In the genomic region with DNA sequence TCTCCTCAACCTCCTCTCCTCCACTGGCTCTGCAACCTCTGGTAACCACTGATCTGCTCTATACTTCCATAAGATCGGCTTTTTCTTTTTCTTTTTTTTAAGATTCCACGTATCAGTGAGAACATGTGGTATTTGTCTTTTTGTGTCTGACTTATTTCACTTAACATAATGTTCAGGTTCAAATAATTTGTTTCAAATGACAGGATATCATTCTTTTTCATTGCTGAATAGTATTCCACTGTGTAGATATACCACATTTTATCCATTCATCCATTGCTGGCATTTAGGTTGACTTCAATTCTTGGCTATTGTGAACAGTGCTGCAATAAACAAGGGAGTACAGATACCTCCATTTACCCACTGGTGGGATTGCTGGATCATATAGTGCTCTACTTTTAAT, we compare ENCODE assay signal across 23 cellular contexts. TPM values are rescaled to one million over a fixed set of nuclear protein-coding genes. Genes with fewer than 3 reads are reported as not detected.
DNase-seq lines count a peak whose midpoint lies in the region; ATAC-seq, FAIRE-seq and TF ChIP-seq lines count a peak whose summit lies in the region.
"Had no signal": no experiment of that assay in that cellular context is flagged by ENCODE, and none has a peak within 500 bp of the region (broad histone marks: within the 10 kb centered on the region; RNA-seq: fewer than 3 reads in every experiment).

No MANE protein-coding gene starts in this region.

- no peaks in the 10 kb centered on the region for H3K9me3 ChIP-seq in SK-N-SH
- H3K9me3 ChIP-seq in Panc1 (ENCODE audit: control insufficient read depth, insufficient read depth, low read depth, low read length) = no peaks in the 10 kb centered on the region
- H3K9me3 ChIP-seq in H1 (ENCODE audit: insufficient read depth in 2 of 2, low read depth in 1 of 2, low read length in 1 of 2) = no peaks in the 10 kb centered on the region
- H3K9me3 ChIP-seq: BE2C, HAP-1 had no signal

- H3K27me3 Mint-ChIP-seq in Calu3 (ENCODE audit: unreplicated experiment) = no peaks in the 10 kb centered on the region

- TF ChIP-seq CTCF in SK-N-SH (IDR thresholded peaks at IDR 0.05) (no peak), Calu3 (IDR thresholded peaks at IDR 0.05; ENCODE audit: unreplicated experiment) (no peak), Panc1 (IDR thresholded peaks at IDR 0.05) (no peak), H1 (IDR thresholded peaks at IDR 0.05; ENCODE audit: control extremely low read depth in 1 of 3, insufficient read depth in 1 of 3, low read depth in 1 of 3, low read length in 3 of 3) (no peak)

- no peak overlapping the region for H3K14ac ChIP-seq in H1 (ENCODE audit: insufficient read length)

- no peaks in the 10 kb centered on the region for H3K79me2 ChIP-seq in SK-N-SH (ENCODE audit: insufficient read depth)
- H3K79me2 ChIP-seq in H1 (ENCODE audit: control insufficient read depth in 1 of 2, insufficient read depth in 2 of 2, low read length in 2 of 2) = no peaks in the 10 kb centered on the region

- in situ Hi-C loops in Panc1 (cut with HindIII; ENCODE audit: low pct_unique_long_range_greater_than_20kb, low sequenced_read_pairs) = no loop called here

- H2AFZ ChIP-seq in SK-N-SH (ENCODE audit: low read depth) = no peak overlapping the region
- H2AFZ ChIP-seq in H1 (ENCODE audit: low read length) = no peak overlapping the region
- H2AFZ ChIP-seq: GM23338 had no signal

- DNase-seq in SK-N-SH (no peak), Calu3 (no peak), Panc1 (ENCODE audit: low read depth, low spot score) (no peak), H1 (ENCODE audit: low read depth in 1 of 2, low spot score in 2 of 2) (no peak), NCI-H446 (lab: John Stamatoyannopoulos, UW) (no peak), caudate nucleus (lab: John Stamatoyannopoulos, UW) (no peak)
- no peak for DNase-seq in stimulated activated CD4-positive, alpha-beta T cell treated with anti-CD3 and anti-CD28 coated beads, Interleukin-12 subunit alpha, Interleukin-12 subunit beta, amount 100 ng/mL, for 4 hours
- DNase-seq: ACHN; AML-193; BE2C; CD4-positive, alpha-beta T cell; CD8-positive, alpha-beta memory T cell; DMS153; DND-41 had no signal

- peaks cover 3% of the 10 kb centered on the region for H3K9me3 Mint-ChIP-seq in Calu3 (ENCODE audit: low read depth, unreplicated experiment)

- no peak overlapping the region for H2BK5ac ChIP-seq in H1 (ENCODE audit: low read depth, low read length)

- no peaks in the 10 kb centered on the region for H3K36me3 Mint-ChIP-seq in Calu3 (ENCODE audit: insufficient read depth, unreplicated experiment)

- no peak overlapping the region for H3K23ac ChIP-seq in H1 (ENCODE audit: insufficient read length)

- POLR2A ChIA-PET in SK-N-SH (lab: Yijun Ruan, JAX) (no interaction called here), Panc1 (lab: Charles Lee) (interaction anchor here (0.6 kb wide), 1 partner anchor 13 kb away, joined by 3 read pairs; no protein-coding TSS in a partner anchor), H1 (lab: Charles Lee; ENCODE audit: partially characterized antibody) (interaction anchor here (0.7 to 1.5 kb wide), 5 partner anchors 12 to 73 kb away, joined by 3 to 8 read pairs (median 3); no protein-coding TSS in a partner anchor)

- TF ChIP-seq RAD21 in SK-N-SH (IDR thresholded peaks at IDR 0.05; ENCODE audit: low read length) (no peak), H1 (IDR thresholded peaks at IDR 0.05 in 1 of 2, conservative IDR thresholded peaks at IDR 0.05 in 1 of 2; ENCODE audit: low read depth in 2 of 2, low read length in 2 of 2) (no peak)

- no peaks in the 10 kb centered on the region for H4K20me1 ChIP-seq in SK-N-SH (ENCODE audit: insufficient read depth)
- H4K20me1 ChIP-seq in H1 (replicated peaks in 1 of 2; ENCODE audit: control insufficient read depth in 1 of 2, insufficient read depth in 2 of 2, low read length in 2 of 2) = no peaks in the 10 kb centered on the region

- ATAC-seq in SK-N-SH treated with all-trans-retinoic acid at 6 μM for 48 hours (no peak), Panc1 (no peak)
- ATAC-seq: GM23338 had no signal

- H3K27ac ChIP-seq in SK-N-SH (ENCODE audit: low read depth in 2 of 2, low read length in 1 of 2) (no peak overlapping the region), Panc1 (ENCODE audit: low read length) (no peak overlapping the region), H1 (ENCODE audit: low read depth, low read length) (no peak overlapping the region), caudate nucleus (ENCODE audit: low read depth, low read length) (no peak overlapping the region)
- H3K27ac ChIP-seq: 22Rv1; BLaER1 treated with 17β-estradiol and CSF1 and Interleukin-3, amounts not matched to agents 10 nM and 100 nM had no signal

- no peak overlapping the region for H2BK15ac ChIP-seq in H1 (ENCODE audit: low read length)

- TF ChIP-seq EP300 in SK-N-SH (IDR thresholded peaks at IDR 0.05; ENCODE audit: borderline replicate concordance in 1 of 2, low read depth in 1 of 2, low read length in 1 of 2) (no peak), H1 (IDR thresholded peaks at IDR 0.05; ENCODE audit: borderline replicate concordance in 1 of 2, low read depth in 2 of 2, low read length in 2 of 2) (no peak)

- H3K27ac Mint-ChIP-seq in Calu3 (ENCODE audit: unreplicated experiment) = peak overlapping the region; percentile 67
- H3K27ac Mint-ChIP-seq: CD4-positive, alpha-beta T cell; GM23338 had no signal

- H3K27me3 ChIP-seq in SK-N-SH (ENCODE audit: insufficient read depth) (no peaks in the 10 kb centered on the region), Panc1 (ENCODE audit: control insufficient read depth, insufficient read depth, low read length) (no peaks in the 10 kb centered on the region), H1 (replicated peaks in 1 of 4; ENCODE audit: control insufficient read depth in 3 of 4, extremely low read depth in 1 of 4, insufficient read depth in 3 of 4, low read length in 3 of 4) (no peaks in the 10 kb centered on the region)
- H3K27me3 ChIP-seq: BE2C; BLaER1 treated with 17β-estradiol and CSF1 and Interleukin-3, amounts not matched to agents 10 nM and 100 nM had no signal

- no peak overlapping the region for H3K4me3 Mint-ChIP-seq in Calu3 (ENCODE audit: low read depth, unreplicated experiment)
- H3K4me3 Mint-ChIP-seq: CD14-positive monocyte; CD4-positive, alpha-beta T cell; CD8-positive, alpha-beta memory T cell; GM23338 had no signal

- no peak overlapping the region for H2BK20ac ChIP-seq in H1 (ENCODE audit: low read length)

- H3K4ac ChIP-seq in H1 (replicated peaks; ENCODE audit: insufficient read length, low read depth, low read length) = no peak overlapping the region

- FAIRE-seq in H1 (lab: Jason Lieb, UNC) = no peak
- FAIRE-seq: A204.1, G401.6, H54 had no signal

- H3K23me2 ChIP-seq in H1 (ENCODE audit: low read depth, low read length) = no peaks in the 10 kb centered on the region

- H3K18ac ChIP-seq in H1 (ENCODE audit: extremely low read depth, low read length) = no peak overlapping the region

- TF ChIP-seq POLR2A in H1 (IDR thresholded peaks at IDR 0.05; ENCODE audit: control extremely low read depth in 1 of 2, low read depth in 2 of 2, low read length in 2 of 2) = no peak

- no peak overlapping the region for H3K9ac ChIP-seq in SK-N-SH
- H3K9ac ChIP-seq in H1 (replicated peaks in 1 of 4; ENCODE audit: extremely low read depth in 1 of 4, low read depth in 3 of 4, low read length in 3 of 4) = no peak overlapping the region
- H3K9ac ChIP-seq: BLaER1 treated with 17β-estradiol and CSF1 and Interleukin-3, amounts not matched to agents 10 nM and 100 nM had no signal

- H3K79me1 ChIP-seq in H1 (ENCODE audit: low read depth, low read length) = no peaks in the 10 kb centered on the region

- H3K4me2 ChIP-seq in SK-N-SH (no peak overlapping the region), H1 (ENCODE audit: insufficient read depth in 1 of 2, low read depth in 2 of 2, low read length in 2 of 2) (no peak overlapping the region)
- H3K4me2 ChIP-seq: BLaER1 treated with 17β-estradiol and CSF1 and Interleukin-3, amounts not matched to agents 10 nM and 100 nM; GM23338 had no signal

- H3K4me1 ChIP-seq in SK-N-SH (ENCODE audit: control insufficient read depth in 1 of 2, insufficient read depth in 2 of 2, low read depth in 1 of 2, low read length in 1 of 2) (no peaks in the 10 kb centered on the region; a peak in 1 of 4 replicates), Panc1 (ENCODE audit: control insufficient read depth, insufficient read depth, low read length) (no peaks in the 10 kb centered on the region), H1 (replicated peaks in 1 of 4; ENCODE audit: control insufficient read depth in 3 of 4, insufficient read depth in 4 of 4, low read length in 3 of 4) (peaks cover 0 to 4% (median 0%) of the 10 kb centered on the region in 4 experiments; a peak in 2 of 7 replicates)
- H3K4me1 ChIP-seq: HAP-1 had no signal

- H2BK12ac ChIP-seq in H1 (ENCODE audit: low read depth, low read length) = no peak overlapping the region

- 92% methylated on average over 2 of the region's 2 CpGs for WGBS in SK-N-SH (ENCODE audit: low lambda C conversion rate)
- 90% methylated on average over 2 of the region's 2 CpGs; no CpG with 5 or more reads in 1 of the 2 experiments for WGBS in H1 (ENCODE audit: extremely low coverage in 1 of 2, insufficient coverage in 1 of 2, insufficient read length in 1 of 2, insufficient replicate concordance in 2 of 2, low coverage in 1 of 2, low lambda C conversion rate in 2 of 2, missing lambda C conversion rate in 1 of 2), 2 experiments

- no peak overlapping the region for H4K91ac ChIP-seq in H1 (replicated peaks; ENCODE audit: insufficient read length, low read length)

- H2AK5ac ChIP-seq in H1 (ENCODE audit: low read depth, low read length) = no peak overlapping the region

- H3K36me3 ChIP-seq in SK-N-SH (replicated peaks in 1 of 2; ENCODE audit: control insufficient read depth in 1 of 2, insufficient read depth in 2 of 2, low read length in 1 of 2) (peaks cover 9 to 12% of the 10 kb centered on the region in 2 experiments), Panc1 (ENCODE audit: control insufficient read depth, insufficient read depth, low read length) (no peaks in the 10 kb centered on the region), H1 (ENCODE audit: control insufficient read depth in 2 of 4, insufficient read depth in 4 of 4, low read length in 3 of 4) (peaks cover 0 to 7% (median 2%) of the 10 kb centered on the region in 4 experiments; a peak in 3 of 8 replicates)
- H3K36me3 ChIP-seq: BE2C had no signal

- no peak overlapping the region for H2BK120ac ChIP-seq in H1 (replicated peaks; ENCODE audit: low read depth, low read length)

- H3K9me2 ChIP-seq in SK-N-SH = no peaks in the 10 kb centered on the region

- no peak overlapping the region for H3K4me3 ChIP-seq in SK-N-SH (ENCODE audit: low read depth in 2 of 2, low read length in 1 of 2)
- no peak overlapping the region for H3K4me3 ChIP-seq in Panc1 (ENCODE audit: low read depth in 2 of 2, low read length in 2 of 2)
- H3K4me3 ChIP-seq in H1 (ENCODE audit: extremely low read depth in 1 of 4, insufficient read depth in 2 of 4, low read depth in 3 of 4, low read length in 4 of 4) = no peak overlapping the region
- H3K4me3 ChIP-seq: BLaER1 treated with 17β-estradiol and CSF1 and Interleukin-3, amounts not matched to agents 10 nM and 100 nM; GM23338; HAP-1 had no signal

- no peak overlapping the region for H4K5ac ChIP-seq in H1 (ENCODE audit: insufficient read length, low read depth, low read length)

- H3K4me1 Mint-ChIP-seq in Calu3 (ENCODE audit: low read depth, unreplicated experiment) = no peaks in the 10 kb centered on the region
- H3K4me1 Mint-ChIP-seq: CD8-positive, alpha-beta memory T cell had no signal

- no peak overlapping the region for H3K56ac ChIP-seq in H1 (replicated peaks; ENCODE audit: insufficient read length, low read depth, low read length)

- no TSS peak for BruUV-seq in Calu3 (replicated peaks; lab: Mats Ljungman, UMichigan)
- TSS peak; percentile 58 for BruUV-seq in Panc1 (replicated peaks; lab: Mats Ljungman, UMichigan)

- H3F3A ChIP-seq in SK-N-SH (replicated peaks; ENCODE audit: insufficient read depth) = peaks cover 4% of the 10 kb centered on the region

- H4K8ac ChIP-seq in H1 (ENCODE audit: extremely low read depth, insufficient read depth, low read length) = no peak overlapping the region

- intact Hi-C loops in Calu3 (cut with micrococcal nuclease; ENCODE audit: unreplicated experiment) = no loop called here
- intact Hi-C loops in Panc1 (cut with micrococcal nuclease; ENCODE audit: unreplicated experiment) = no loop called here

- CTCF ChIA-PET in SK-N-SH (lab: Yijun Ruan, JAX) = interaction anchor here (0.9 to 1.8 kb wide), 3 partner anchors 10 to 51 kb away, joined by 3 to 4 read pairs (median 4); a partner anchor contains a TSS
- CTCF ChIA-PET in Calu3 (lab: Charles Lee) = interaction anchor here (1.2 kb wide), 1 partner anchor 52 kb away, joined by 4 read pairs; no protein-coding TSS in a partner anchor
- CTCF ChIA-PET in Panc1 (lab: Charles Lee) = no interaction called here
- CTCF ChIA-PET in H1 (lab: Charles Lee; ENCODE audit: partially characterized antibody) = no interaction called here

RNA-seq across cellular contexts. Expression of a gene that starts 40.5 kb away (rescaled TPM):
- 8.7 and 8.9 TPM in 2 replicates for polyA plus RNA-seq in SK-N-SH (2012; rRNA removed)
- polyA plus RNA-seq in SK-N-SH (2012; cell fraction: cytosol; rRNA removed) = 2.3 and 4.2 TPM in 2 replicates
- polyA plus RNA-seq in SK-N-SH (2012; cell fraction: nucleus; rRNA removed) = 31.2 and 32.9 TPM in 2 replicates
- total RNA-seq in Calu3 (2022) = 10.0 and 11.8 TPM in 2 replicates
- 17.3 TPM for total RNA-seq in Panc1 (2021; ENCODE audit: unreplicated experiment)
- 16.5 TPM for polyA plus RNA-seq in Panc1 (2012; ENCODE audit: insufficient read length)
- 27.9 and 30.2 TPM in 2 replicates for total RNA-seq in H1 (2021; fragmentation: NEBNext Ultra II Directional; extraction: Animal tissue kit (Norgen Biotek cat#: 25700))
- 9.4 and 16.3 TPM in 2 replicates for polyA plus RNA-seq in H1 (2011; rRNA removed)
- 7.6 TPM for polyA plus RNA-seq in H1 (2011; cell fraction: cytosol; rRNA removed)
- polyA plus RNA-seq in H1 (2011; cell fraction: nucleus; rRNA removed) = 23.8 TPM
- polyA plus RNA-seq in H1 (2012, experiment 1 of 2) = 12.5 to 17.8 TPM (median 16.7 TPM) in 4 replicates
- polyA plus RNA-seq in H1 (2012, experiment 2 of 2) = 16.1 TPM
- polyA plus RNA-seq in H1 (2013, experiment 1 of 2) = 13.6 TPM
- polyA plus RNA-seq in H1 (2013, experiment 2 of 2) = 12.7 TPM
- polyA minus RNA-seq in H1 (2011; rRNA and poly(A)+ RNA removed) = 10.2 and 16.9 TPM in 2 replicates
- 16.4 TPM for polyA minus RNA-seq in H1 (2011; cell fraction: cytosol; rRNA and poly(A)+ RNA removed)
- polyA minus RNA-seq in H1 (2011; cell fraction: nucleus; rRNA and poly(A)+ RNA removed) = 22.2 TPM

RNA-seq across cellular contexts. Expression of a gene that starts 46.3 kb away (rescaled TPM):
- polyA plus RNA-seq in SK-N-SH (2012; rRNA removed) = 290 and 360 TPM in 2 replicates
- polyA plus RNA-seq in SK-N-SH (2012; cell fraction: cytosol; rRNA removed) = 355 TPM in 2 replicates
- polyA plus RNA-seq in SK-N-SH (2012; cell fraction: nucleus; rRNA removed) = 242 and 304 TPM in 2 replicates
- total RNA-seq in Calu3 (2022) = 600 and 613 TPM in 2 replicates
- total RNA-seq in Panc1 (2021; ENCODE audit: unreplicated experiment) = 525 TPM
- polyA plus RNA-seq in Panc1 (2012; ENCODE audit: insufficient read length) = 275 TPM
- total RNA-seq in H1 (2021; fragmentation: NEBNext Ultra II Directional; extraction: Animal tissue kit (Norgen Biotek cat#: 25700)) = 413 and 423 TPM in 2 replicates
- polyA plus RNA-seq in H1 (2011; rRNA removed) = 417 and 556 TPM in 2 replicates
- polyA plus RNA-seq in H1 (2011; cell fraction: cytosol; rRNA removed) = 336 TPM
- 245 TPM for polyA plus RNA-seq in H1 (2011; cell fraction: nucleus; rRNA removed)
- 316 to 392 TPM (median 338 TPM) in 4 replicates for polyA plus RNA-seq in H1 (2012, experiment 1 of 2)
- 298 TPM for polyA plus RNA-seq in H1 (2012, experiment 2 of 2)
- 745 TPM for polyA plus RNA-seq in H1 (2013, experiment 1 of 2)
- 748 TPM for polyA plus RNA-seq in H1 (2013, experiment 2 of 2)
- 292 and 323 TPM in 2 replicates for polyA minus RNA-seq in H1 (2011; rRNA and poly(A)+ RNA removed)
- 136 TPM for polyA minus RNA-seq in H1 (2011; cell fraction: cytosol; rRNA and poly(A)+ RNA removed)
- polyA minus RNA-seq in H1 (2011; cell fraction: nucleus; rRNA and poly(A)+ RNA removed) = 134 TPM

RNA-seq across cellular contexts. Expression of a gene that starts 55.2 kb away (rescaled TPM):
- polyA plus RNA-seq in SK-N-SH (2012; rRNA removed) (2.3 and 3.8 TPM in 2 replicates), H1 (2011; rRNA removed) (1.6 TPM in 2 replicates)
- 2.9 and 3.3 TPM in 2 replicates for polyA plus RNA-seq in SK-N-SH (2012; cell fraction: cytosol; rRNA removed)
- polyA plus RNA-seq in SK-N-SH (2012; cell fraction: nucleus; rRNA removed) = 1.6 and 2.7 TPM in 2 replicates
- total RNA-seq in Calu3 (2022) (4.0 and 4.7 TPM in 2 replicates), Panc1 (2021; ENCODE audit: unreplicated experiment) (4.8 TPM)
- 4.2 TPM for polyA plus RNA-seq in Panc1 (2012; ENCODE audit: insufficient read length)
- 2.4 and 2.5 TPM in 2 replicates for total RNA-seq in H1 (2021; fragmentation: NEBNext Ultra II Directional; extraction: Animal tissue kit (Norgen Biotek cat#: 25700))
- polyA plus RNA-seq in H1 (2011; cell fraction: cytosol; rRNA removed) = 2.0 TPM
- 1.5 TPM for polyA plus RNA-seq in H1 (2011; cell fraction: nucleus; rRNA removed)
- polyA plus RNA-seq in H1 (2012, experiment 1 of 2) = 1.7 to 3.4 TPM (median 2.0 TPM) in 4 replicates
- 1.7 TPM for polyA plus RNA-seq in H1 (2012, experiment 2 of 2)
- polyA plus RNA-seq in H1 (2013, experiment 1 of 2) = 2.2 TPM
- 2.5 TPM for polyA plus RNA-seq in H1 (2013, experiment 2 of 2)
- 2.4 and 2.7 TPM in 2 replicates for polyA minus RNA-seq in H1 (2011; rRNA and poly(A)+ RNA removed)
- polyA minus RNA-seq in H1 (2011; cell fraction: cytosol; rRNA and poly(A)+ RNA removed) = 0.59 TPM
- polyA minus RNA-seq in H1 (2011; cell fraction: nucleus; rRNA and poly(A)+ RNA removed) = 1.3 TPM

Comparison
In these comparisons a context has a peak if more than half of its experiments do, and no peak if none do; other contexts are left out.
1. CTCF ChIA-PET loops: an anchor here in SK-N-SH (0.9 to 1.8 kb wide) and Calu3 (1.2 kb wide); none called in Panc1 and H1.